17 cellular contexts compared by ENCODE assay signal in the genomic region with DNA sequence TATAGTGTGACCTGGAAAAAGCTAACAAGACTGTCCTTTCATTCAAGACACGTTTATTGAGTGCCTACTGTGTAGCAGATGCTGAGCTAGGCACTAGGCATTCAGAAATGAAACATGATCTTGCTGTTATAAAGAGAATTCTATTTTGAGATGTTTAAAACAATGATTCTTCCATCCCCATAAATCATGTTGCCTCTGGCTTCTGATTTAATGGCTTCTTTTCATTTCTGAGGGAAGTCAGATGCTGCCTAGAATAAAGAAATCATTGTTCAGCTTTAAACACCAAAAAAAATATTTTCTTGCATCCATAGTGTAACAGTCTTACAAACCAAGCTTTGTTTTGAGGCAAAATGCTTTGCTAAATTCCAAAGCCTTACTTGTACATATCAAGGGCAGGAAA.
DNase-seq lines count a peak whose midpoint lies in the region; ATAC-seq and TF ChIP-seq lines count a peak whose summit lies in the region.
"Had no signal": no experiment of that assay in that cellular context is flagged by ENCODE, and none has a peak within 500 bp of the region (broad histone marks: within the 10 kb centered on the region; RNA-seq: fewer than 3 reads in every experiment).

No MANE protein-coding gene starts in this region.

- DNase-seq in NCI-H748 (lab: John Stamatoyannopoulos, UW; ENCODE audit: unreplicated experiment) (peak; percentile 39), NCI-H748 treated with DMSO at 0.1 percent for 48 hours (lab: John Stamatoyannopoulos, UW) (no peak), SK-MEL-5 (ENCODE audit: low read depth, low spot score) (peak; percentile 97), medulla oblongata (ENCODE audit: extremely low spot score) (peak; percentile 43), DMS153 (lab: John Stamatoyannopoulos, UW) (no peak), transverse colon (no peak)
- DNase-seq: BE2C; Calu3; CD4-positive, alpha-beta T cell; DND-41; KBM-7; MV-4-11; NCI-H187; NCI-H446 treated with DMSO at 0.1 percent for 48 hours; NCI-H774; SHP77 had no signal

- no peak for TF ChIP-seq EP300 in transverse colon (IDR thresholded peaks at IDR 0.05; ENCODE audit: low read depth)

- no peaks in the 10 kb centered on the region for H3K27me3 ChIP-seq in transverse colon
- H3K27me3 ChIP-seq: BE2C had no signal

- H3K9me3 ChIP-seq in transverse colon, result no peaks in the 10 kb centered on the region
- H3K9me3 ChIP-seq: BE2C had no signal

- H3K4me3 ChIP-seq in transverse colon, result no peak overlapping the region

- ATAC-seq in GM21723 (IDR thresholded peaks at IDR 0.05; ENCODE audit: unreplicated experiment), result no peak

- no peaks in the 10 kb centered on the region for H3K36me3 ChIP-seq in transverse colon
- H3K36me3 ChIP-seq: BE2C had no signal

- WGBS in transverse colon (ENCODE audit: low coverage in 1 of 2), 2 donors, result 14 to 19% methylated on average over 1 of the region's 1 CpG

- TF ChIP-seq POLR2A in transverse colon (IDR thresholded peaks at IDR 0.05), result no peak

- no peaks in the 10 kb centered on the region for H3K4me1 ChIP-seq in transverse colon
- H3K4me1 ChIP-seq: BE2C had no signal

- no peak overlapping the region for H3K27ac ChIP-seq in transverse colon

- intact Hi-C loops in transverse colon (cut with DNase I; ENCODE audit: low total_unique reads), result no loop called here

- in situ Hi-C loops in SK-MEL-5 (cut with HindIII; ENCODE audit: low pct_unique_long_range_greater_than_20kb, low sequenced_read_pairs) (no loop called here), transverse colon (cut with MboI; ENCODE audit: low pct_ligation_motif_present in 1 of 4, low pct_unique_long_range_greater_than_20kb in 1 of 4, low sequenced_read_pairs in 3 of 4) (no loop called here)

- TF ChIP-seq CTCF in transverse colon (IDR thresholded peaks at IDR 0.05), result no peak

Comparison
In these comparisons a context has a peak if more than half of its experiments do, and no peak if none do; other contexts are left out.
1. DNase-seq: peak in NCI-H748 (single experiment), SK-MEL-5 (single experiment) and medulla oblongata (single experiment); none in NCI-H748 treated with DMSO at 0.1 percent for 48 hours (single experiment), DMS153 (single experiment) and transverse colon (single experiment).